8 cellular contexts compared by ENCODE assay signal in the genomic region with DNA sequence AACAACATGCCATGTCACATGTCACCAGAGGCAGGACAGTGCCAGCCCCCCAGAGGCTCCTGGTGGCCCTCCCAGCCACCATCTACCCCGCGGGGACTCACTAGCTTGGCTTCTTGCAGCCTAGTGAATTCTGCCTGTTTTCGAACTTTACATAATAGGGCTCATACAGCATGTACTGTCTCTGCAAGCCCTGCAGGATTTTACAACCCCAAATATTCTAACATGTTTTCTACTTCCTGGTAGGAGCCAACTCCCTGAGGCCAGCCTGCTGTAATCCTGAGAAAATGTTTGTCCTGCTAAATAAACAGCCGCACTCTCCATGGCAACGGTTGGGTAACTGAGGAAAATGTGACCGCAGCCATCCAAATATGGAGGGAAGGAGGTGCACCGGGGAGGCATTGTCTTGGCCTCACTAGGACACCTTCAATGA. TPM values are rescaled to one million over a fixed set of nuclear protein-coding genes. Genes with fewer than 3 reads are reported as not detected.
DNase-seq lines count a peak whose midpoint lies in the region; ATAC-seq, FAIRE-seq and TF ChIP-seq lines count a peak whose summit lies in the region.

No MANE protein-coding gene starts in this region.

- TF ChIP-seq POLR2A in IMR-90 (IDR thresholded peaks at IDR 0.05; ENCODE audit: low read depth, low read length), result no peak; the same call in 1 of the 2 replicates

- H3K14ac ChIP-seq in IMR-90 (replicated peaks; ENCODE audit: low read depth, low read length), result peak overlapping the region; percentile 73

- H3K4ac ChIP-seq in IMR-90 (ENCODE audit: low read depth, low read length), result peak overlapping the region; percentile 87

- H4K8ac ChIP-seq in IMR-90 (ENCODE audit: low read depth in 2 of 2, low read length in 2 of 2), result peak overlapping the region in 1 of 2 experiments; percentile 78; a peak in 2 of 4 replicates

- dilution Hi-C loops in IMR-90 (cut with HindIII; ENCODE audit: low sequenced_read_pairs, unreplicated experiment), result no loop called here

- H2AK9ac ChIP-seq in IMR-90 (replicated peaks; ENCODE audit: low read depth, low read length, poor library complexity), result no peak overlapping the region

- peak overlapping the region; percentile 82 to 90 (median 85) for H3K4me3 Mint-ChIP-seq in brain

- H3K4me1 ChIP-seq in IMR-90 (ENCODE audit: control insufficient read depth, insufficient read depth, low read length), result peaks cover 23% of the 10 kb centered on the region
- peaks cover 31 to 46% of the 10 kb centered on the region in 2 donors for H3K4me1 ChIP-seq in kidney (ENCODE audit: control insufficient read depth in 1 of 2, insufficient read depth in 1 of 2, low read depth in 1 of 2, low read length in 2 of 2)

- no peak overlapping the region for H3K56ac ChIP-seq in IMR-90 (ENCODE audit: extremely low read depth, insufficient read depth, low read length)

- FAIRE-seq in kidney (lab: Jason Lieb, UNC), result no peak

- peaks cover 68% of the 10 kb centered on the region for H3K4me1 Mint-ChIP-seq in brain

- intact Hi-C loops in IMR-90 (cut with micrococcal nuclease) (loop anchor here (5.0 to 10.0 kb wide), 2 partner anchors 147 to 611 kb away; no protein-coding TSS in a partner anchor), kidney (cut with DNase I) (no loop called here)

- peak overlapping the region; percentile 81 to 95 (median 94) for H3K27ac Mint-ChIP-seq in brain

- H2BK15ac ChIP-seq in IMR-90 (ENCODE audit: low read depth, low read length), result peak overlapping the region; percentile 16; the same call in 1 of the 3 replicates

- peaks cover 4% of the 10 kb centered on the region for H3K27me3 Mint-ChIP-seq in brain

- H2BK20ac ChIP-seq in IMR-90 (ENCODE audit: low read depth, low read length), result peak overlapping the region; percentile 31; the same call in 1 of the 2 replicates

- H4K5ac ChIP-seq in IMR-90 (ENCODE audit: low read depth, low read length), result no peak overlapping the region

- no TSS peak for BruUV-seq in IMR-90 (replicated peaks; lab: Mats Ljungman, UMichigan)

- peak overlapping the region; percentile 31; the same call in 1 of the 2 replicates for H3K27ac ChIP-seq in IMR-90 (ENCODE audit: insufficient read depth, low read length)
- H3K27ac ChIP-seq in kidney (ENCODE audit: low read depth in 2 of 2, low read length in 2 of 2), result peak overlapping the region; percentile 88 to 91

- ATAC-seq in IMR-90 (ENCODE audit: low read depth) (peak; percentile 33), HG02973 (IDR thresholded peaks at IDR 0.05; ENCODE audit: unreplicated experiment) (no peak)

- no peak overlapping the region for H3K23ac ChIP-seq in IMR-90 (ENCODE audit: low read depth, low read length)

- peak overlapping the region; percentile 2; the same call in 1 of the 2 replicates for H3K18ac ChIP-seq in IMR-90 (ENCODE audit: low read depth, low read length)

- H4K20me1 ChIP-seq in IMR-90 (ENCODE audit: insufficient read depth, low read length), result no peaks in the 10 kb centered on the region; the same call in 1 of the 2 replicates

- POLR2A ChIA-PET in IMR-90 (lab: Charles Lee; ENCODE audit: unreplicated experiment), result no interaction called here

- peak overlapping the region; percentile 77 for H2BK120ac ChIP-seq in IMR-90 (ENCODE audit: low read depth, low read length)

- peaks cover 14% of the 10 kb centered on the region for H3K9me1 ChIP-seq in IMR-90 (ENCODE audit: insufficient read depth, low read length)

- H3K9me3 ChIP-seq in IMR-90 (ENCODE audit: control insufficient read depth, insufficient read depth, low read length) (no peaks in the 10 kb centered on the region), kidney (ENCODE audit: control insufficient read depth in 1 of 2, low read length in 2 of 2) (no peaks in the 10 kb centered on the region)

- peak overlapping the region; percentile 3 for H2BK5ac ChIP-seq in IMR-90 (ENCODE audit: low read depth, low read length, poor library complexity, severe bottlenecking)

- DNase-seq in IMR-90 (peak; percentile 94), kidney (peak; percentile 88), stromal cell of bone marrow (ENCODE audit: low read depth) (peak; percentile 97), NAMALWA (ENCODE audit: low spot score) (no peak)
- DNase-seq in stimulated activated CD4-positive, alpha-beta T cell treated with anti-CD3 and anti-CD28 coated beads, Interleukin-2, amount 100 ng/mL, for 48 hours, result no peak
- no peak for DNase-seq in activated naive CD4-positive, alpha-beta T cell treated with Interleukin-2 at 50 U/mL for 16 hours

- H3K27me3 ChIP-seq in IMR-90 (ENCODE audit: control insufficient read depth, insufficient read depth, low read length), result no peaks in the 10 kb centered on the region

- peaks cover 20 to 58% of the 10 kb centered on the region in 2 experiments for H3K79me1 ChIP-seq in IMR-90 (ENCODE audit: low read depth in 1 of 2, low read length in 2 of 2)

- no peak overlapping the region for H3K9ac ChIP-seq in IMR-90 (ENCODE audit: low read depth, low read length)
- H3K9ac ChIP-seq in kidney (ENCODE audit: low read length in 2 of 2), result peak overlapping the region in 1 of 2 donors; percentile 60

- H3K4me3 ChIP-seq in IMR-90 (ENCODE audit: insufficient read depth, low read depth, low read length), result no peak overlapping the region
- H3K4me3 ChIP-seq in kidney (ENCODE audit: low read length in 2 of 2), result peak overlapping the region; percentile 7 to 83

- CTCF ChIA-PET in IMR-90 (lab: Yijun Ruan, JAX), result interaction anchor here (0.6 kb wide), 1 partner anchor 20 kb away, joined by 6 read pairs; no protein-coding TSS in a partner anchor

- in situ Hi-C loops in IMR-90 (cut with MboI; ENCODE audit: low sequenced_read_pairs), result no loop called here

- H2AK5ac ChIP-seq in IMR-90 (ENCODE audit: low read depth, low read length), result peak overlapping the region; percentile 32; the same call in 1 of the 2 replicates

- TF ChIP-seq CTCF in IMR-90 (conservative IDR thresholded peaks at IDR 0.05; ENCODE audit: low read depth, low read length), result no peak
- no peak for TF ChIP-seq CTCF in brain (conservative IDR thresholded peaks at IDR 0.05)
- no peak for TF ChIP-seq CTCF in kidney (IDR thresholded peaks at IDR 0.05; ENCODE audit: borderline replicate concordance, extremely low read depth, insufficient read depth)

- H3K9me3 Mint-ChIP-seq in brain, result no peaks in the 10 kb centered on the region

- peaks cover 10% of the 10 kb centered on the region for H3K36me3 Mint-ChIP-seq in brain

- H2AFZ ChIP-seq in IMR-90 (replicated peaks; ENCODE audit: low read length, poor library complexity), result peak overlapping the region; percentile 2

- H3K4me2 ChIP-seq in IMR-90 (ENCODE audit: low read depth, low read length), result peak overlapping the region; percentile 20; the same call in 1 of the 2 replicates

- no peak for TF ChIP-seq RAD21 in IMR-90 (IDR thresholded peaks at IDR 0.05; ENCODE audit: low read length)

- peak overlapping the region; percentile 59 for H4K91ac ChIP-seq in IMR-90 (ENCODE audit: insufficient read depth, low read depth, low read length)

- WGBS in IMR-90 (ENCODE audit: extremely low coverage in 2 of 2, insufficient read length in 1 of 2), 2 experiments, result 54% methylated on average over 3 of the region's 7 CpGs; no CpG with 5 or more reads in 1 of the 2 experiments

- no peaks in the 10 kb centered on the region for H3K36me3 ChIP-seq in IMR-90 (ENCODE audit: control insufficient read depth, insufficient read depth, low read length)
- no peaks in the 10 kb centered on the region for H3K36me3 ChIP-seq in kidney (ENCODE audit: control insufficient read depth in 1 of 2, insufficient read depth in 2 of 2, low read length in 2 of 2)

TF ChIP-seq in IMR-90, 13 proteins besides CTCF, POLR2A, EP300 and RAD21:
- TF ChIP-seq, protein P1, sequence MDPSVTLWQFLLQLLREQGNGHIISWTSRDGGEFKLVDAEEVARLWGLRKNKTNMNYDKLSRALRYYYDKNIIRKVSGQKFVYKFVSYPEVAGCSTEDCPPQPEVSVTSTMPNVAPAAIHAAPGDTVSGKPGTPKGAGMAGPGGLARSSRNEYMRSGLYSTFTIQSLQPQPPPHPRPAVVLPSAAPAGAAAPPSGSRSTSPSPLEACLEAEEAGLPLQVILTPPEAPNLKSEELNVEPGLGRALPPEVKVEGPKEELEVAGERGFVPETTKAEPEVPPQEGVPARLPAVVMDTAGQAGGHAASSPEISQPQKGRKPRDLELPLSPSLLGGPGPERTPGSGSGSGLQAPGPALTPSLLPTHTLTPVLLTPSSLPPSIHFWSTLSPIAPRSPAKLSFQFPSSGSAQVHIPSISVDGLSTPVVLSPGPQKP (IDR thresholded peaks at IDR 0.05; ENCODE audit: borderline replicate concordance, low read depth, low read length), result no peak
- no peak for TF ChIP-seq CHD1 (IDR thresholded peaks at IDR 0.05; ENCODE audit: low read depth, low read length)
- TF ChIP-seq FOS (IDR thresholded peaks at IDR 0.05; ENCODE audit: low read depth, low read length), result no peak
- no peak for TF ChIP-seq MAFK (IDR thresholded peaks at IDR 0.05; ENCODE audit: low read depth, low read length)
- no peak for TF ChIP-seq SMC3 (IDR thresholded peaks at IDR 0.05; ENCODE audit: low read depth, low read length)
- peak; percentile 92 for TF ChIP-seq CEBPB (IDR thresholded peaks at IDR 0.05; ENCODE audit: low read depth, low read length)

RNA-seq across cellular contexts. Expression of gene PER2, which starts 2.7 kb away (rescaled TPM):
- 2.8 and 3.2 TPM in 2 replicates for total RNA-seq in IMR-90 (2012; rRNA removed)
- polyA plus RNA-seq in IMR-90 (2012; rRNA removed), result 1.7 and 2.1 TPM in 2 replicates
- polyA plus RNA-seq in IMR-90 (2012; cell fraction: cytosol; rRNA removed), result 0.60 and 0.80 TPM in 2 replicates
- polyA plus RNA-seq in IMR-90 (2012; cell fraction: nucleus; rRNA removed; ENCODE audit: low replicate concordance), result 4.5 and 5.2 TPM in 2 replicates
- polyA plus RNA-seq in brain (ENCODE audit: insufficient read depth, low read depth, low replicate concordance), result 5.6 TPM
- 28.4 TPM for total RNA-seq in kidney
- polyA plus RNA-seq in kidney (ENCODE audit: insufficient read depth, low read depth, low replicate concordance), result 1.8 TPM

RNA-seq across cellular contexts. Expression of gene TRAF3IP1, which starts 34.6 kb away (rescaled TPM):
- 5.9 and 6.9 TPM in 2 replicates for total RNA-seq in IMR-90 (2012; rRNA removed)
- polyA plus RNA-seq in IMR-90 (2012; rRNA removed), result 6.0 and 8.3 TPM in 2 replicates
- polyA plus RNA-seq in IMR-90 (2012; cell fraction: cytosol; rRNA removed), result 2.4 and 4.0 TPM in 2 replicates
- 6.0 and 8.0 TPM in 2 replicates for polyA plus RNA-seq in IMR-90 (2012; cell fraction: nucleus; rRNA removed; ENCODE audit: low replicate concordance)
- 7.9 TPM for polyA plus RNA-seq in brain (ENCODE audit: insufficient read depth, low read depth, low replicate concordance)
- 24.2 TPM for total RNA-seq in kidney
- 6.4 TPM for polyA plus RNA-seq in kidney (ENCODE audit: insufficient read depth, low read depth, low replicate concordance)

RNA-seq across cellular contexts. Expression of gene HES6, which starts 45.8 kb away (rescaled TPM):
- total RNA-seq in IMR-90 (2012; rRNA removed), result 1.3 and 1.4 TPM in 2 replicates
- polyA plus RNA-seq in IMR-90 (2012; rRNA removed), result 3.3 TPM in 2 replicates
- 3.6 and 6.2 TPM in 2 replicates for polyA plus RNA-seq in IMR-90 (2012; cell fraction: cytosol; rRNA removed)
- polyA plus RNA-seq in IMR-90 (2012; cell fraction: nucleus; rRNA removed; ENCODE audit: low replicate concordance), result 9.5 and 25.2 TPM in 2 replicates
- polyA plus RNA-seq in brain (ENCODE audit: insufficient read depth, low read depth, low replicate concordance), result 572 TPM
- total RNA-seq in kidney, result 5.2 TPM
- 5.5 TPM for polyA plus RNA-seq in kidney (ENCODE audit: insufficient read depth, low read depth, low replicate concordance)

Comparison
In these comparisons a context has a peak if more than half of its experiments do, and no peak if none do; other contexts are left out.
1. DNase-seq: peak in IMR-90 (single experiment), kidney (single experiment) and stromal cell of bone marrow (single experiment); none in stimulated activated CD4-positive, alpha-beta T cell treated with anti-CD3 and anti-CD28 coated beads, Interleukin-2, amount 100 ng/mL, for 48 hours (0 of 2), activated naive CD4-positive, alpha-beta T cell treated with Interleukin-2 at 50 U/mL for 16 hours (single experiment) and NAMALWA (single experiment).
2. RNA of gene HES6, which starts 45.8 kb away (polyA plus RNA-seq): 572 TPM in brain (single experiment); 5.5 TPM in kidney (single experiment) and 3.3 to 25.2 TPM in IMR-90; every median in the first group is over 10 times any median in the second.